Comparison of ENCODE assay signal across 8 cellular contexts in the genomic region with DNA sequence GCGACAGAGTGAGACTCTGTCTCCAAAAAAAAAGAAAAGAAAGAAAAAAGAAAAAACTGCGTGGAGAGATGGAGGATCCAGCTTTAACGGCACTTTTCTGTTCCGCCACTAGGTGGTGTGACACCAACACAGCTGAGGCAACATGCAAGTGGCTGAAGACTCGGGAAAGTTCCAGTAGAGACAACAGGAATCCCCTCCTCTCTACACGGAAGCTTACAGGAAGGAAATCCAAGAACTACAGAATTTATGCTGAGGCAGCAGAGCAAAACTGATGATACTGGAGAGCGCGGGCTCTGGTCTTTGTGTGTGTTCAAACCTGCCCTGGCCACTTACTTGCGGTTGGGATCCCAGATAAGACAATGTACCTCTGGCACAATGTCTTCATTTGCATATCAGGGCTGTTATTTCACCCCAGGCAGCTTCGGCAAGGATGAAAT. TPM values are rescaled to one million over a fixed set of nuclear protein-coding genes. Genes with fewer than 3 reads are reported as not detected.
DNase-seq lines count a peak whose midpoint lies in the region; ATAC-seq and TF ChIP-seq lines count a peak whose summit lies in the region.

No MANE protein-coding gene starts in this region.

- intact Hi-C loops in left lung (cut with DNase I) = no loop called here

- H3K27ac ChIP-seq in duodenal mucosa (ENCODE audit: low read depth, low read length) (peak overlapping the region; percentile 59), left lung (peak overlapping the region; percentile 61 to 92)

- peaks cover 18% of the 10 kb centered on the region for H3K36me3 Mint-ChIP-seq in activated CD4-positive, alpha-beta T cell treated with anti-CD3 and anti-CD28 coated beads, Interleukin-2, amount 10 ng/mL, durations not matched to agents 7 days and 5 days (ENCODE audit: low read depth)

- peaks cover 0 to 21% of the 10 kb centered on the region in 2 donors for H3K36me3 ChIP-seq in duodenal mucosa (ENCODE audit: control insufficient read depth in 1 of 2, insufficient read depth in 2 of 2, low read length in 2 of 2)
- peaks cover 0 to 15% of the 10 kb centered on the region in 2 donors for H3K36me3 ChIP-seq in left lung

- ATAC-seq in GM21529 (IDR thresholded peaks at IDR 0.05; ENCODE audit: unreplicated experiment) (peak; percentile 56), left lung (peak; percentile 89), GM18505 (IDR thresholded peaks at IDR 0.05; ENCODE audit: unreplicated experiment) (no peak)

- TF ChIP-seq CTCF in left lung (IDR thresholded peaks at IDR 0.05) = peak; percentile 84 to 87

- POLR2A ChIA-PET in activated CD4-positive, alpha-beta T cell treated with anti-CD3 and anti-CD28 coated beads, Interleukin-2, amount 10 ng/mL, durations not matched to agents 7 days and 5 days (lab: Charles Lee) = interaction anchor here (0.7 kb wide), 1 partner anchor 281 kb away, joined by 3 read pairs; no protein-coding TSS in a partner anchor

- H3K27ac Mint-ChIP-seq in activated CD4-positive, alpha-beta T cell treated with anti-CD3 and anti-CD28 coated beads, Interleukin-2, amount 10 ng/mL, durations not matched to agents 7 days and 5 days = no peak overlapping the region

- H3K9me3 ChIP-seq in duodenal mucosa (ENCODE audit: control insufficient read depth in 1 of 2, low read length in 2 of 2) = no peaks in the 10 kb centered on the region
- no peaks in the 10 kb centered on the region for H3K9me3 ChIP-seq in left lung

- CTCF ChIA-PET in activated CD4-positive, alpha-beta T cell treated with anti-CD3 and anti-CD28 coated beads, Interleukin-2, amount 10 ng/mL, durations not matched to agents 7 days and 5 days (lab: Charles Lee) = interaction anchor here (0.8 to 2.3 kb wide), 11 partner anchors 10 to 164 kb away, joined by 3 to 17 read pairs (median 3); a partner anchor contains a TSS

- no peaks in the 10 kb centered on the region for H3K9me3 Mint-ChIP-seq in activated CD4-positive, alpha-beta T cell treated with anti-CD3 and anti-CD28 coated beads, Interleukin-2, amount 10 ng/mL, durations not matched to agents 7 days and 5 days

- DNase-seq in Ammon's horn (ENCODE audit: low spot score) (peak; percentile 90), NCI-H446 treated with DMSO at 0.1 percent for 48 hours (lab: John Stamatoyannopoulos, UW) (peak; percentile 14), left lung (peak in 1 of 2 donors; percentile 77)
- peak; percentile 74 for DNase-seq in activated CD4-positive, alpha-beta T cell treated with anti-CD3 and anti-CD28 coated beads, Interleukin-2, amount 10 ng/mL, durations not matched to agents 7 days and 5 days
- peak; percentile 72 for DNase-seq in stimulated activated CD4-positive, alpha-beta T cell treated with anti-CD3 and anti-CD28 coated beads, Interleukin-4, amount 100 ng/mL, for 24 hours

- H3K4me1 ChIP-seq in duodenal mucosa (ENCODE audit: control insufficient read depth in 1 of 2, insufficient read depth in 2 of 2, low read length in 2 of 2) = peaks cover 42 to 45% of the 10 kb centered on the region in 2 donors
- peaks cover 42 to 78% of the 10 kb centered on the region in 2 donors for H3K4me1 ChIP-seq in left lung

- peak overlapping the region; percentile 33 to 45 for H3K9ac ChIP-seq in duodenal mucosa (ENCODE audit: low read depth in 1 of 2, low read length in 2 of 2)

- H3K4me3 Mint-ChIP-seq in activated CD4-positive, alpha-beta T cell treated with anti-CD3 and anti-CD28 coated beads, Interleukin-2, amount 10 ng/mL, durations not matched to agents 7 days and 5 days = no peak overlapping the region

- peaks cover 84% of the 10 kb centered on the region for H3K4me1 Mint-ChIP-seq in activated CD4-positive, alpha-beta T cell treated with anti-CD3 and anti-CD28 coated beads, Interleukin-2, amount 10 ng/mL, durations not matched to agents 7 days and 5 days

- H3K27me3 ChIP-seq in duodenal mucosa (ENCODE audit: control insufficient read depth in 1 of 2, insufficient read depth in 2 of 2, low read length in 2 of 2) (no peaks in the 10 kb centered on the region), left lung (no peaks in the 10 kb centered on the region)

- H3K27me3 Mint-ChIP-seq in activated CD4-positive, alpha-beta T cell treated with anti-CD3 and anti-CD28 coated beads, Interleukin-2, amount 10 ng/mL, durations not matched to agents 7 days and 5 days = no peaks in the 10 kb centered on the region

- no peak for TF ChIP-seq POLR2A in GM18505 (IDR thresholded peaks at IDR 0.05; ENCODE audit: borderline replicate concordance, extremely low read depth, insufficient read depth, insufficient read length)

- H3K4me3 ChIP-seq in duodenal mucosa (ENCODE audit: low read depth in 1 of 2, low read length in 2 of 2) (peak overlapping the region; percentile 34 to 46), left lung (no peak overlapping the region)

RNA-seq across cellular contexts. Expression of a gene that starts 9.9 kb away (rescaled TPM):
- total RNA-seq in activated CD4-positive, alpha-beta T cell treated with anti-CD3 and anti-CD28 coated beads, Interleukin-2, amount 10 ng/mL, durations not matched to agents 7 days and 5 days = 10 to 100 TPM; 97.4 to 98.0 TPM
- total RNA-seq in left lung = 10 to 100 TPM; 64.6 to 69.0 TPM

RNA-seq across cellular contexts. Expression of a gene that starts 54.0 kb away (rescaled TPM):
- total RNA-seq in activated CD4-positive, alpha-beta T cell treated with anti-CD3 and anti-CD28 coated beads, Interleukin-2, amount 10 ng/mL, durations not matched to agents 7 days and 5 days = 10 to 100 TPM; 17.2 to 21.0 TPM
- total RNA-seq in left lung = 10 to 100 TPM in 1 of 2 donors, 1 to 10 TPM in 1; 8.8 to 40.9 TPM

Comparison
In these comparisons a context has a peak if more than half of its experiments do, and no peak if none do; other contexts are left out.
1. H3K4me3 ChIP-seq: peak in duodenal mucosa (2 of 2); none in left lung (0 of 2).